Comparison of ENCODE assay signal across 8 cellular contexts in genomic region chr19:46821512-46822359, GRCh38. TPM values are rescaled to one million over a fixed set of nuclear protein-coding genes. Genes with fewer than 3 reads are reported as not detected.
DNase-seq lines count a peak whose midpoint lies in the region; ATAC-seq and TF ChIP-seq lines count a peak whose summit lies in the region.

No MANE protein-coding gene starts in this region.

- intact Hi-C loops in activated B cell treated with CpG ODN at 0.5 μM for 24 hours (cut with micrococcal nuclease): loop anchor here (1.0 kb wide), 1 partner anchor 33 kb away; the partner anchor contains the start of gene SLC1A5

- H3K9me3 Mint-ChIP-seq in activated B cell treated with CpG ODN at 0.5 μM for 24 hours: peaks cover 2% of the 10 kb centered on the region

- H3K36me3 Mint-ChIP-seq in activated B cell treated with CpG ODN at 0.5 μM for 24 hours (ENCODE audit: low read depth): no peaks in the 10 kb centered on the region

- no peak for TF ChIP-seq CTCF in activated B cell treated with CpG ODN at 0.5 μM for 24 hours (IDR thresholded peaks at IDR 0.05)

- DNase-seq in activated B cell treated with CpG ODN at 0.5 μM for 24 hours (peak; percentile 54), NCI-H526 treated with DMSO at 0.1 percent for 48 hours (lab: John Stamatoyannopoulos, UW) (no peak), erythroblast (lab: John Stamatoyannopoulos, UW) (no peak), NCI-H187 treated with DMSO at 0.1 percent for 48 hours (lab: John Stamatoyannopoulos, UW) (no peak)
- peak; percentile 36 for DNase-seq in stimulated activated CD8-positive, alpha-beta memory T cell treated with anti-CD3 and anti-CD28 coated beads, Interleukin-12 subunit alpha, Interleukin-12 subunit beta, amount 100 ng/mL, for 1 hour (ENCODE audit: low read depth)

- CTCF ChIA-PET in activated B cell treated with CpG ODN at 0.5 μM for 24 hours (lab: Charles Lee): interaction anchor here (1.1 to 2.0 kb wide), 6 partner anchors 10 to 93 kb away, joined by 3 to 14 read pairs (median 4); no protein-coding TSS in a partner anchor

- peak overlapping the region; percentile 90 for H3K27ac Mint-ChIP-seq in activated B cell treated with CpG ODN at 0.5 μM for 24 hours

- POLR2A ChIA-PET in activated B cell treated with CpG ODN at 0.5 μM for 24 hours (lab: Charles Lee): interaction anchor here (0.6 to 7.1 kb wide), 13 partner anchors 8 to 528 kb away, joined by 3 to 242 read pairs (median 4); partner anchors contain the start of genes CALM3, CCDC9, DHX34 and SLC1A5

- ATAC-seq in GM21825 (IDR thresholded peaks at IDR 0.05; ENCODE audit: unreplicated experiment) (peak; percentile 45), activated B cell treated with CpG ODN at 0.5 μM for 24 hours (ENCODE audit: low read depth) (peak; percentile 71), esophagus mucosa (peak; percentile 55), GM21526 (IDR thresholded peaks at IDR 0.05; ENCODE audit: low FRiP score, unreplicated experiment) (no peak)

- peak overlapping the region; percentile 48 for H3K4me3 Mint-ChIP-seq in activated B cell treated with CpG ODN at 0.5 μM for 24 hours

- no peak for TF ChIP-seq POLR2A in erythroblast (IDR thresholded peaks at IDR 0.05; ENCODE audit: low read length)

- H3K4me1 Mint-ChIP-seq in activated B cell treated with CpG ODN at 0.5 μM for 24 hours: peaks cover 61% of the 10 kb centered on the region

- no peaks in the 10 kb centered on the region for H3K27me3 Mint-ChIP-seq in activated B cell treated with CpG ODN at 0.5 μM for 24 hours

RNA-seq across cellular contexts. Expression of gene AP2S1, which starts 28.9 kb away (rescaled TPM):
- total RNA-seq in activated B cell treated with CpG ODN at 0.5 μM for 24 hours (74.7 and 81.3 TPM in 2 replicates), esophagus mucosa (206 TPM)

RNA-seq across cellular contexts. Expression of gene SLC1A5, which starts 33.3 kb away (rescaled TPM):
- 70.7 and 77.9 TPM in 2 replicates for total RNA-seq in activated B cell treated with CpG ODN at 0.5 μM for 24 hours
- 113 TPM for total RNA-seq in esophagus mucosa

RNA-seq across cellular contexts. Expression of gene ARHGAP35, which starts 39.1 kb away (rescaled TPM):
- total RNA-seq in activated B cell treated with CpG ODN at 0.5 μM for 24 hours (20.3 and 25.6 TPM in 2 replicates), esophagus mucosa (33.0 TPM)

Comparison
In these comparisons a context has a peak if more than half of its experiments do, and no peak if none do; other contexts are left out.
1. DNase-seq: peak in activated B cell treated with CpG ODN at 0.5 μM for 24 hours (single experiment) and stimulated activated CD8-positive, alpha-beta memory T cell treated with anti-CD3 and anti-CD28 coated beads, Interleukin-12 subunit alpha, Interleukin-12 subunit beta, amount 100 ng/mL, for 1 hour (single experiment); none in NCI-H526 treated with DMSO at 0.1 percent for 48 hours (single experiment), erythroblast (0 of 2) and NCI-H187 treated with DMSO at 0.1 percent for 48 hours (single experiment).